11 cellular contexts compared by ENCODE assay signal in the genomic region with DNA sequence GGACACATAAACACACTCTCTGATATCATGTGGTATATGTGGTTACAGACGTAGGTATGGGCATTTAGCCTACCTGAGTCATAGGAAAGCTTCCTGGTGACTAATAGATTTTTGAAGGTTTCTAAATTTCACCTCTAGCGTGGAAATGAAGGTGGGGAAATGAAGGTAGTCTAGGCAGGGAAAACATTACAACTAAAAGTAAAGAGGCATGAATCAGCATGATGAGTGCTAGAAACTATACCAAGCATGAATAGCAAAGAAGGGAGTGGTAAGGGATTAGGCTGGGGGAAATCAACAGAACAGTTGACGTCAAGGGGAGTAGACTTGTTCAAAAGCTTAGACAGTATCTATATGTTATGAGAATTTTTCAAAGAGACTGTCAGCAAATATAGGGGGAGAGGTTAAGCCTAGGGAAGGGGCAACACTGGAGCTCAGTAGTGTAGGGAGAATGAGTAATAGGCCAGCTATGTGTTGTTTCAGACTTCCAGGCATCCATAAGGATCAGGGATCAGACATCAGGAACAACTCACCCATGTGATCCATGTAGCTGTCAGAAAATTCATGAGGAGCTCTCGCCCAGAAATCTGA.
DNase-seq lines count a peak whose midpoint lies in the region; ATAC-seq, FAIRE-seq and TF ChIP-seq lines count a peak whose summit lies in the region.
"Had no signal": no experiment of that assay in that cellular context is flagged by ENCODE, and none has a peak within 500 bp of the region (broad histone marks: within the 10 kb centered on the region; RNA-seq: fewer than 3 reads in every experiment).

No MANE protein-coding gene starts in this region.

- no peak for TF ChIP-seq CTCF in HepG2 (CRISPR knock-in tag; IDR thresholded peaks at IDR 0.05)
- no peak for TF ChIP-seq CTCF in right lobe of liver (IDR thresholded peaks at IDR 0.05)
- no peak for TF ChIP-seq CTCF in fibroblast of villous mesenchyme (IDR thresholded peaks at IDR 0.05; ENCODE audit: insufficient read depth, low read depth, low read length)
- TF ChIP-seq CTCF in right atrium auricular region (IDR thresholded peaks at IDR 0.05): no peak

- in situ Hi-C loops in HepG2 (cut with HindIII; ENCODE audit: extremely low pct_ligation_motif_present, low pct_unique_long_range_greater_than_20kb): no loop called here

- H3K4me2 ChIP-seq in HepG2 (ENCODE audit: low read depth, low read length): no peak overlapping the region

- H3K27ac ChIP-seq in HepG2 (ENCODE audit: extremely low read length, insufficient read depth, low read length) (no peak overlapping the region), right lobe of liver (no peak overlapping the region), right atrium auricular region (no peak overlapping the region)

- intact Hi-C loops in HepG2 (cut with micrococcal nuclease; ENCODE audit: unreplicated experiment): no loop called here
- intact Hi-C loops in right lobe of liver (cut with DNase I): no loop called here

- BruUV-seq in HepG2 (replicated peaks; lab: Mats Ljungman, UMichigan): no TSS peak

- H3K9me3 ChIP-seq in HepG2 (ENCODE audit: low read length) (no peaks in the 10 kb centered on the region), right lobe of liver (no peaks in the 10 kb centered on the region), right atrium auricular region (peaks cover 0 to 4% of the 10 kb centered on the region in 2 donors)

- no peaks in the 10 kb centered on the region for H3K79me2 ChIP-seq in HepG2 (ENCODE audit: insufficient read depth, low read length)

- TF ChIP-seq POLR2A in HepG2 (IDR thresholded peaks at IDR 0.05; ENCODE audit: insufficient read depth in 1 of 2, low read depth in 2 of 2, low read length in 2 of 2): no peak
- TF ChIP-seq POLR2A in right lobe of liver (IDR thresholded peaks at IDR 0.05): no peak

- H3K36me3 ChIP-seq in HepG2 (replicated peaks in 1 of 2; ENCODE audit: control insufficient read depth in 1 of 2, insufficient read depth in 2 of 2, low read length in 2 of 2) (no peaks in the 10 kb centered on the region), right lobe of liver (no peaks in the 10 kb centered on the region), right atrium auricular region (no peaks in the 10 kb centered on the region)

- TF ChIP-seq RAD21 in HepG2 (CRISPR knock-in tag; IDR thresholded peaks at IDR 0.05): no peak

- no peaks in the 10 kb centered on the region for H4K20me1 ChIP-seq in HepG2 (ENCODE audit: insufficient read depth, low read length)

- peak; percentile 33; the same call in 1 of the 3 replicates for ATAC-seq in HepG2
- ATAC-seq in right lobe of liver: no peak
- no peak for ATAC-seq in HG03175 (IDR thresholded peaks at IDR 0.05; ENCODE audit: unreplicated experiment)

- TF ChIP-seq EP300 in HepG2 (IDR thresholded peaks at IDR 0.05; ENCODE audit: low read depth in 2 of 2, low read length in 2 of 2): no peak; a peak in 1 of 4 replicates
- no peak for TF ChIP-seq EP300 in HepG2 (CRISPR knock-in tag; IDR thresholded peaks at IDR 0.05; ENCODE audit: borderline replicate concordance)

- H3K4me3 ChIP-seq in HepG2 (replicated peaks in 1 of 3; ENCODE audit: insufficient read depth in 1 of 3, low read depth in 2 of 3, low read length in 3 of 3) (no peak overlapping the region), right lobe of liver (no peak overlapping the region), fibroblast of villous mesenchyme (ENCODE audit: low read depth, low read length) (no peak overlapping the region), right atrium auricular region (no peak overlapping the region)

- H3K4me1 ChIP-seq in HepG2 (ENCODE audit: insufficient read depth, low read length) (no peaks in the 10 kb centered on the region; the same call in 1 of the 2 replicates), right lobe of liver (no peaks in the 10 kb centered on the region), right atrium auricular region (no peaks in the 10 kb centered on the region)

- H2AFZ ChIP-seq in HepG2 (ENCODE audit: low read length): no peak overlapping the region

- no peaks in the 10 kb centered on the region for H3K27me3 ChIP-seq in HepG2 (ENCODE audit: control insufficient read depth in 1 of 2, insufficient read depth in 2 of 2, low read length in 2 of 2)
- no peaks in the 10 kb centered on the region for H3K27me3 ChIP-seq in right lobe of liver
- no peaks in the 10 kb centered on the region for H3K27me3 ChIP-seq in right atrium auricular region

- WGBS in HepG2 (ENCODE audit: low lambda C conversion rate): 6% methylated on average over 4 of the region's 4 CpGs
- 39% methylated on average over 4 of the region's 4 CpGs for WGBS in right lobe of liver (ENCODE audit: insufficient coverage, low coverage, low lambda C conversion rate, missing lambda C conversion rate)

- CTCF ChIA-PET in HepG2 (lab: Yijun Ruan, JAX; ENCODE audit: low intra/inter-chr PET ratio, low total read pairs): no interaction called here

- H3K9ac ChIP-seq in HepG2 (ENCODE audit: insufficient read depth, low read depth, low read length): no peak overlapping the region

- POLR2A ChIA-PET in HepG2 (lab: Yijun Ruan, JAX): no interaction called here

- DNase-seq in HepG2 (ENCODE audit: low spot score): peak; percentile 63
- DNase-seq in right lobe of liver: no peak
- peak; percentile 91 for DNase-seq in SW480 (ENCODE audit: low spot score)
- peak; percentile 95 for DNase-seq in fibroblast of villous mesenchyme (ENCODE audit: low read depth)
- DNase-seq in urothelium cell line (ENCODE audit: low spot score): peak; percentile 46
- no peak for DNase-seq in stimulated activated CD4-positive, alpha-beta T cell treated with anti-CD3 and anti-CD28 coated beads, Interleukin-4, amount 100 ng/mL, for 1 hour
- no peak for DNase-seq in right atrium auricular region (ENCODE audit: low spot score)
- DNase-seq: caudate nucleus; CD4-positive, CD25-positive, alpha-beta regulatory T cell had no signal

- FAIRE-seq in HepG2 (lab: Jason Lieb, UNC): no peak
- no peak for FAIRE-seq in urothelium cell line (lab: Jason Lieb, UNC)
- FAIRE-seq: GM12892 had no signal

TF ChIP-seq in HepG2, 621 proteins besides CTCF, POLR2A, EP300 and RAD21 (continues in another document):
- TF ChIP-seq AGO2 (optimal IDR thresholded peaks at IDR 0.05; ENCODE audit: low read depth, low read length) (no peak), SP1 (IDR thresholded peaks at IDR 0.05) (no peak), SP1 (CRISPR knock-in tag; IDR thresholded peaks at IDR 0.05) (no peak)
- TF ChIP-seq, protein P1, sequence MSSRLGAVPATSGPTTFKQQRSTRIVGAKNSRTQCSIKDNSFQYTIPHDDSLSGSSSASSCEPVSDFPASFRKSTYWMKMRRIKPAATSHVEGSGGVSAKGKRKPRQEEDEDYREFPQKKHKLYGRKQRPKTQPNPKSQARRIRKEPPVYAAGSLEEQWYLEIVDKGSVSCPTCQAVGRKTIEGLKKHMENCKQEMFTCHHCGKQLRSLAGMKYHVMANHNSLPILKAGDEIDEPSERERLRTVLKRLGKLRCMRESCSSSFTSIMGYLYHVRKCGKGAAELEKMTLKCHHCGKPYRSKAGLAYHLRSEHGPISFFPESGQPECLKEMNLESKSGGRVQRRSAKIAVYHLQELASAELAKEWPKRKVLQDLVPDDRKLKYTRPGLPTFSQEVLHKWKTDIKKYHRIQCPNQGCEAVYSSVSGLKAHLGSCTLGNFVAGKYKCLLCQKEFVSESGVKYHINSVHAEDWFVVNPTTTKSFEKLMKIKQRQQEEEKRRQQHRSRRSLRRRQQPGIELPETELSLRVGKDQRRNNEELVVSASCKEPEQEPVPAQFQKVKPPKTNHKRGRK (CRISPR knock-in tag; IDR thresholded peaks at IDR 0.05): no peak
- TF ChIP-seq, protein P2, sequence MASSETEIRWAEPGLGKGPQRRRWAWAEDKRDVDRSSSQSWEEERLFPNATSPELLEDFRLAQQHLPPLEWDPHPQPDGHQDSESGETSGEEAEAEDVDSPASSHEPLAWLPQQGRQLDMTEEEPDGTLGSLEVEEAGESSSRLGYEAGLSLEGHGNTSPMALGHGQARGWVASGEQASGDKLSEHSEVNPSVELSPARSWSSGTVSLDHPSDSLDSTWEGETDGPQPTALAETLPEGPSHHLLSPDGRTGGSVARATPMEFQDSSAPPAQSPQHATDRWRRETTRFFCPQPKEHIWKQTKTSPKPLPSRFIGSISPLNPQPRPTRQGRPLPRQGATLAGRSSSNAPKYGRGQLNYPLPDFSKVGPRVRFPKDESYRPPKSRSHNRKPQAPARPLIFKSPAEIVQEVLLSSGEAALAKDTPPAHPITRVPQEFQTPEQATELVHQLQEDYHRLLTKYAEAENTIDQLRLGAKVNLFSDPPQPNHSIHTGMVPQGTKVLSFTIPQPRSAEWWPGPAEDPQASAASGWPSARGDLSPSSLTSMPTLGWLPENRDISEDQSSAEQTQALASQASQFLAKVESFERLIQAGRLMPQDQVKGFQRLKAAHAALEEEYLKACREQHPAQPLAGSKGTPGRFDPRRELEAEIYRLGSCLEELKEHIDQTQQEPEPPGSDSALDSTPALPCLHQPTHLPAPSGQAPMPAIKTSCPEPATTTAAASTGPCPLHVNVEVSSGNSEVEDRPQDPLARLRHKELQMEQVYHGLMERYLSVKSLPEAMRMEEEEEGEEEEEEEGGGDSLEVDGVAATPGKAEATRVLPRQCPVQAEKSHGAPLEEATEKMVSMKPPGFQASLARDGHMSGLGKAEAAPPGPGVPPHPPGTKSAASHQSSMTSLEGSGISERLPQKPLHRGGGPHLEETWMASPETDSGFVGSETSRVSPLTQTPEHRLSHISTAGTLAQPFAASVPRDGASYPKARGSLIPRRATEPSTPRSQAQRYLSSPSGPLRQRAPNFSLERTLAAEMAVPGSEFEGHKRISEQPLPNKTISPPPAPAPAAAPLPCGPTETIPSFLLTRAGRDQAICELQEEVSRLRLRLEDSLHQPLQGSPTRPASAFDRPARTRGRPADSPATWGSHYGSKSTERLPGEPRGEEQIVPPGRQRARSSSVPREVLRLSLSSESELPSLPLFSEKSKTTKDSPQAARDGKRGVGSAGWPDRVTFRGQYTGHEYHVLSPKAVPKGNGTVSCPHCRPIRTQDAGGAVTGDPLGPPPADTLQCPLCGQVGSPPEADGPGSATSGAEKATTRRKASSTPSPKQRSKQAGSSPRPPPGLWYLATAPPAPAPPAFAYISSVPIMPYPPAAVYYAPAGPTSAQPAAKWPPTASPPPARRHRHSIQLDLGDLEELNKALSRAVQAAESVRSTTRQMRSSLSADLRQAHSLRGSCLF (CRISPR knock-in tag; IDR thresholded peaks at IDR 0.05; ENCODE audit: borderline replicate concordance): no peak
- TF ChIP-seq, protein P3, sequence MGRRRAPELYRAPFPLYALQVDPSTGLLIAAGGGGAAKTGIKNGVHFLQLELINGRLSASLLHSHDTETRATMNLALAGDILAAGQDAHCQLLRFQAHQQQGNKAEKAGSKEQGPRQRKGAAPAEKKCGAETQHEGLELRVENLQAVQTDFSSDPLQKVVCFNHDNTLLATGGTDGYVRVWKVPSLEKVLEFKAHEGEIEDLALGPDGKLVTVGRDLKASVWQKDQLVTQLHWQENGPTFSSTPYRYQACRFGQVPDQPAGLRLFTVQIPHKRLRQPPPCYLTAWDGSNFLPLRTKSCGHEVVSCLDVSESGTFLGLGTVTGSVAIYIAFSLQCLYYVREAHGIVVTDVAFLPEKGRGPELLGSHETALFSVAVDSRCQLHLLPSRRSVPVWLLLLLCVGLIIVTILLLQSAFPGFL (CRISPR knock-in tag; IDR thresholded peaks at IDR 0.05): no peak

Comparison
In these comparisons a context has a peak if more than half of its experiments do, and no peak if none do; other contexts are left out.
1. DNase-seq: peak in HepG2 (single experiment), SW480 (single experiment), fibroblast of villous mesenchyme (single experiment) and urothelium cell line (single experiment); none in right lobe of liver (0 of 3), stimulated activated CD4-positive, alpha-beta T cell treated with anti-CD3 and anti-CD28 coated beads, Interleukin-4, amount 100 ng/mL, for 1 hour (single experiment) and right atrium auricular region (single experiment).